ENCODE assay signal across 18 cellular contexts in genomic region chr2:101147062-101147461, GRCh38. TPM values are rescaled to one million over a fixed set of nuclear protein-coding genes. Genes with fewer than 3 reads are reported as not detected.
A peak's percentile ranks its signal among the peaks of the same experiment; 100 is the strongest.
DNase-seq lines count a peak whose midpoint lies in the region; ATAC-seq and TF ChIP-seq lines count a peak whose summit lies in the region.
"Had no signal": no experiment of that assay in that cellular context is flagged by ENCODE, and none has a peak within 500 bp of the region (broad histone marks: within the 10 kb centered on the region; RNA-seq: fewer than 3 reads in every experiment).

No MANE protein-coding gene starts in this region.

- H4K91ac ChIP-seq in mesenchymal stem cell (ENCODE audit: low read length) = no peak overlapping the region

- no peak for DNase-seq in left ventricle myocardium inferior
- no peak for DNase-seq in right atrium auricular region (ENCODE audit: low spot score)
- DNase-seq in GM23338 (ENCODE audit: low spot score) = no peak
- no peak for DNase-seq in Panc1 (ENCODE audit: low read depth, low spot score)
- DNase-seq in gastrocnemius medialis = no peak
- DNase-seq in HPDE6-E6E7 (ENCODE audit: extremely low spot score) = no peak
- DNase-seq in mesenchymal stem cell = no peak
- DNase-seq: 8988T; C1 segment of cervical spinal cord; Calu3; CD4-positive, alpha-beta memory T cell; COR-L47; DMS53; DMS79 treated with DMSO at 0.1 percent for 48 hours; GF-D8; GOT3; H7; HCEC 1CT had no signal

- H3F3A ChIP-seq in GM23338 (replicated peaks; ENCODE audit: low read depth) = peaks cover 5% of the 10 kb centered on the region

- ATAC-seq in GM23338 (no peak), Panc1 (no peak), gastrocnemius medialis (no peak)

- no peak overlapping the region for H3K4me3 Mint-ChIP-seq in GM23338
- H3K4me3 Mint-ChIP-seq: CD4-positive, alpha-beta memory T cell had no signal

- peak overlapping the region; percentile 35 for H3K27ac ChIP-seq in left ventricle myocardium inferior (replicated peaks)
- no peak overlapping the region for H3K27ac ChIP-seq in right atrium auricular region
- no peak overlapping the region for H3K27ac ChIP-seq in GM23338 (ENCODE audit: low read depth)
- H3K27ac ChIP-seq in Panc1 (ENCODE audit: low read length) = peak overlapping the region; percentile 100
- H3K27ac ChIP-seq in gastrocnemius medialis = peak overlapping the region in 3 of 4 donors; percentile 16 to 97 (median 96)
- no peak overlapping the region for H3K27ac ChIP-seq in mesenchymal stem cell (ENCODE audit: low read length, poor library complexity, severe bottlenecking)

- H3K4ac ChIP-seq in mesenchymal stem cell (ENCODE audit: low read depth in 1 of 2, low read length in 2 of 2) = no peak overlapping the region

- in situ Hi-C loops in Panc1 (cut with HindIII; ENCODE audit: low pct_unique_long_range_greater_than_20kb, low sequenced_read_pairs) (no loop called here), gastrocnemius medialis (cut with MboI; ENCODE audit: low sequenced_read_pairs in 4 of 4) (no loop called here)

- CTCF ChIA-PET in Panc1 (lab: Charles Lee) = no interaction called here

- H3K9me3 Mint-ChIP-seq in GM23338 = peaks cover 6% of the 10 kb centered on the region; the same call in 2 of the 3 replicates

- no peak overlapping the region for H2BK15ac ChIP-seq in mesenchymal stem cell (ENCODE audit: low read depth, poor library complexity, severe bottlenecking)

- TF ChIP-seq CTCF in left ventricle myocardium inferior (IDR thresholded peaks at IDR 0.05; ENCODE audit: borderline replicate concordance) = no peak
- no peak for TF ChIP-seq CTCF in right atrium auricular region (IDR thresholded peaks at IDR 0.05)
- no peak for TF ChIP-seq CTCF in GM23338 (conservative IDR thresholded peaks at IDR 0.05; ENCODE audit: low read depth in 2 of 2)
- TF ChIP-seq CTCF in Panc1 (IDR thresholded peaks at IDR 0.05) = no peak
- no peak for TF ChIP-seq CTCF in gastrocnemius medialis (IDR thresholded peaks at IDR 0.05 in 4 of 5, conservative IDR thresholded peaks at IDR 0.05 in 1 of 5)

- H3K27me3 ChIP-seq in left ventricle myocardium inferior (ENCODE audit: low read depth) = no peaks in the 10 kb centered on the region
- no peaks in the 10 kb centered on the region for H3K27me3 ChIP-seq in right atrium auricular region
- peaks cover 11% of the 10 kb centered on the region for H3K27me3 ChIP-seq in GM23338 (ENCODE audit: insufficient read depth)
- no peaks in the 10 kb centered on the region for H3K27me3 ChIP-seq in Panc1 (ENCODE audit: control insufficient read depth, insufficient read depth, low read length)
- no peaks in the 10 kb centered on the region for H3K27me3 ChIP-seq in gastrocnemius medialis
- H3K27me3 ChIP-seq in mesenchymal stem cell (ENCODE audit: control insufficient read depth in 1 of 2, insufficient read depth in 1 of 2, low read length in 2 of 2) = no peaks in the 10 kb centered on the region

- H3K23ac ChIP-seq in mesenchymal stem cell (ENCODE audit: low read length in 2 of 2) = no peak overlapping the region

- H3K36me3 ChIP-seq in left ventricle myocardium inferior = no peaks in the 10 kb centered on the region
- H3K36me3 ChIP-seq in right atrium auricular region = no peaks in the 10 kb centered on the region
- no peaks in the 10 kb centered on the region for H3K36me3 ChIP-seq in GM23338 (ENCODE audit: insufficient read depth)
- peaks cover 12% of the 10 kb centered on the region for H3K36me3 ChIP-seq in Panc1 (ENCODE audit: control insufficient read depth, insufficient read depth, low read length)
- H3K36me3 ChIP-seq in gastrocnemius medialis = no peaks in the 10 kb centered on the region
- no peaks in the 10 kb centered on the region for H3K36me3 ChIP-seq in mesenchymal stem cell (ENCODE audit: control insufficient read depth in 1 of 2, insufficient read depth in 2 of 2, low read depth in 1 of 2, low read length in 2 of 2)

- H3K9me2 ChIP-seq in GM23338 (ENCODE audit: insufficient read depth) = no peaks in the 10 kb centered on the region; the same call in 1 of the 2 replicates

- intact Hi-C loops in left ventricle myocardium inferior (cut with micrococcal nuclease) (no loop called here), Panc1 (cut with micrococcal nuclease; ENCODE audit: unreplicated experiment) (loop anchor here (5.0 kb wide), 1 partner anchor 35 kb away; no protein-coding TSS in a partner anchor), gastrocnemius medialis (cut with DNase I; ENCODE audit: low total_unique reads) (no loop called here)

- H2AK5ac ChIP-seq in mesenchymal stem cell (ENCODE audit: low read length, severe bottlenecking) = no peak overlapping the region

- no peak overlapping the region for H2BK120ac ChIP-seq in mesenchymal stem cell (ENCODE audit: low read depth, low read length)

- POLR2A ChIA-PET in Panc1 (lab: Charles Lee) = no interaction called here

- peaks cover 67% of the 10 kb centered on the region for H3K4me1 Mint-ChIP-seq in GM23338

- H3K4me3 ChIP-seq in left ventricle myocardium inferior (no peak overlapping the region), right atrium auricular region (no peak overlapping the region), GM23338 (no peak overlapping the region), Panc1 (ENCODE audit: low read depth in 2 of 2, low read length in 2 of 2) (peak overlapping the region; percentile 93 to 98), gastrocnemius medialis (no peak overlapping the region), mesenchymal stem cell (ENCODE audit: insufficient read depth in 1 of 2, low read depth in 1 of 2, low read length in 2 of 2) (no peak overlapping the region)

- H2BK5ac ChIP-seq in mesenchymal stem cell (ENCODE audit: low read depth, low read length, poor library complexity, severe bottlenecking) = no peak overlapping the region

- H3K9ac ChIP-seq in mesenchymal stem cell (ENCODE audit: low read length) = no peak overlapping the region

- TF ChIP-seq POLR2A in gastrocnemius medialis (IDR thresholded peaks at IDR 0.05) = no peak

- H2AFZ ChIP-seq in GM23338 (no peak overlapping the region), mesenchymal stem cell (ENCODE audit: low read depth, low read length) (no peak overlapping the region)

- H3K79me1 ChIP-seq in mesenchymal stem cell (replicated peaks; ENCODE audit: low read length, poor library complexity, severe bottlenecking) = peaks cover 19% of the 10 kb centered on the region

- BruUV-seq in Panc1 (replicated peaks; lab: Mats Ljungman, UMichigan) = no TSS peak

- no peak overlapping the region for H4K8ac ChIP-seq in mesenchymal stem cell (ENCODE audit: low read length)

- H3K4me1 ChIP-seq in left ventricle myocardium inferior (peaks cover 78% of the 10 kb centered on the region), right atrium auricular region (peaks cover 0 to 57% of the 10 kb centered on the region in 2 donors), GM23338 (ENCODE audit: insufficient read depth) (peaks cover 66% of the 10 kb centered on the region), Panc1 (ENCODE audit: control insufficient read depth, insufficient read depth, low read length) (peaks cover 53% of the 10 kb centered on the region), gastrocnemius medialis (peaks cover 49 to 55% of the 10 kb centered on the region in 2 donors), mesenchymal stem cell (ENCODE audit: control insufficient read depth, insufficient read depth, low read depth, low read length) (peaks cover 14% of the 10 kb centered on the region)

- H3K27me3 Mint-ChIP-seq in GM23338 (ENCODE audit: insufficient read depth, low read depth, poor library complexity) = peaks cover 12% of the 10 kb centered on the region

- H3K36me3 Mint-ChIP-seq in GM23338 (ENCODE audit: low read depth) = peaks cover 11% of the 10 kb centered on the region; the same call in 2 of the 3 replicates
- H3K36me3 Mint-ChIP-seq: CD4-positive, alpha-beta memory T cell had no signal

- peaks cover 25% of the 10 kb centered on the region for H4K20me1 ChIP-seq in GM23338 (replicated peaks; ENCODE audit: insufficient read depth)

- 96% methylated on average over 8 of the region's 11 CpGs for WGBS in mesenchymal stem cell

- no peak overlapping the region for H2BK12ac ChIP-seq in mesenchymal stem cell (ENCODE audit: low read length in 2 of 2)

- H3K14ac ChIP-seq in mesenchymal stem cell (ENCODE audit: low read length in 2 of 2) = no peak overlapping the region

- no peak overlapping the region for H3K27ac Mint-ChIP-seq in GM23338
- H3K27ac Mint-ChIP-seq: CD4-positive, alpha-beta memory T cell had no signal

- peaks cover 86% of the 10 kb centered on the region for H3K79me2 ChIP-seq in GM23338 (replicated peaks; ENCODE audit: insufficient read depth)

- H3K9me3 ChIP-seq in left ventricle myocardium inferior (replicated peaks) = no peaks in the 10 kb centered on the region
- no peaks in the 10 kb centered on the region for H3K9me3 ChIP-seq in right atrium auricular region
- H3K9me3 ChIP-seq in Panc1 (ENCODE audit: control insufficient read depth, insufficient read depth, low read depth, low read length) = no peaks in the 10 kb centered on the region
- no peaks in the 10 kb centered on the region for H3K9me3 ChIP-seq in gastrocnemius medialis
- H3K9me3 ChIP-seq in mesenchymal stem cell (ENCODE audit: control insufficient read depth, low read length) = no peaks in the 10 kb centered on the region

- peak overlapping the region; percentile 97 for H3K4me2 ChIP-seq in GM23338
- H3K4me2 ChIP-seq in mesenchymal stem cell (ENCODE audit: low read length, poor library complexity, severe bottlenecking) = no peak overlapping the region

- H3K18ac ChIP-seq in mesenchymal stem cell (ENCODE audit: low read depth in 1 of 2, low read length in 2 of 2) = no peak overlapping the region

TF ChIP-seq in GM23338, 12 proteins besides CTCF, POLR2A, EP300 and RAD21 (continues in another document):
- TF ChIP-seq EZH2phosphoT487 (IDR thresholded peaks at IDR 0.05; ENCODE audit: unreplicated experiment) (no peak), STAT1 (IDR thresholded peaks at IDR 0.05; ENCODE audit: unreplicated experiment) (no peak)

RNA-seq across cellular contexts. Expression of gene TBC1D8, which starts 4.1 kb away (rescaled TPM):
- 45.0 TPM for total RNA-seq in left ventricle myocardium inferior
- total RNA-seq in right atrium auricular region = 10 to 100 TPM; 42.3 to 50.3 TPM
- total RNA-seq in GM23338 (2014; rRNA removed; shearing (Covaris generic)) = 36.9 and 39.5 TPM in 2 replicates
- 15.5 and 18.0 TPM in 2 replicates for polyA plus RNA-seq in GM23338 (2016; fragmentation: Nextera tagmentation; extraction: Ambion mirVana)
- total RNA-seq in Panc1 (2021; ENCODE audit: unreplicated experiment) = 139 TPM
- polyA plus RNA-seq in Panc1 (2012; ENCODE audit: insufficient read length) = 171 TPM
- total RNA-seq in gastrocnemius medialis = 100 to 1,000 TPM; 103 to 298 (median 201) TPM
- 10.0 TPM for polyA plus RNA-seq in mesenchymal stem cell (2013, experiment 1 of 2)
- 10.1 TPM for polyA plus RNA-seq in mesenchymal stem cell (2013, experiment 2 of 2)

Comparison
In these comparisons a context has a peak if more than half of its experiments do, and no peak if none do; other contexts are left out.
1. H3K27ac ChIP-seq: peak in left ventricle myocardium inferior (single experiment), Panc1 (single experiment) and gastrocnemius medialis (3 of 4); none in right atrium auricular region (0 of 2), GM23338 (single experiment) and mesenchymal stem cell (single experiment).
2. H3K4me3 ChIP-seq: peak in Panc1 (2 of 2); none in left ventricle myocardium inferior (single experiment), right atrium auricular region (0 of 2), GM23338 (single experiment), gastrocnemius medialis (0 of 4) and mesenchymal stem cell (0 of 2).